In the genomic region with DNA sequence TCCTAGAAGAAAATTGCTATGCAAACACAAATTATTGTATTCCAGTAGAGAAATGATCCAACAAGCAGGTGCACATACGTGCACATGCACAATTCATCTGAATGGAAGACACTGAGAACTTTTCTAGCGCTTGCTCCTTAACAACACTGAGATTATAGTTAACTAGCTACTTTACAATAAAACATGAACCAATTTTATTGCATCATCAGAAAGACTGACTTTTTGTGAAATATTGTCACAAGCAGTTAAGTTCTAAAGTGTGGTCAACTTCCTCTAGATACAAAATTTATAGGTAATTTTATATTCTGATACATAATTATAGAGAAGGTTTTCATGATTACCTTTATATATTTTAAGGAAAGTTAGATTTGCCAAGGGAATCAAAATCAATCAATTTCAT, we compare ENCODE assay signal across 25 cellular contexts.
"Had no signal": no experiment of that assay in that cellular context is flagged by ENCODE, and none has a peak within 500 bp of the region (broad histone marks: within the 10 kb centered on the region; RNA-seq: fewer than 3 reads in every experiment).

No MANE protein-coding gene starts in this region.

- H3K4me3 Mint-ChIP-seq: T-cell; T-helper 1 cell treated with Interleukin-12 subunit alpha and Interleukin-12 subunit beta and Interleukin-4 antibody, amounts not matched to agents 30 μg/mL and 1 μg/mL, for 36 hours had no signal

- H3K4me3 ChIP-seq: SJSA1, SK-N-MC had no signal

- H3K9ac ChIP-seq: KMS-11 had no signal

- H3K27ac ChIP-seq: HL-60, KMS-11, SJSA1, SK-N-MC had no signal

- H3K27ac Mint-ChIP-seq: T-cell; T-helper 1 cell treated with Interleukin-12 subunit alpha and Interleukin-12 subunit beta and Interleukin-4 antibody, amounts not matched to agents 30 μg/mL and 1 μg/mL, for 36 hours had no signal

- ATAC-seq: T-cell had no signal

- H3K9me3 Mint-ChIP-seq: T-cell; T-helper 1 cell treated with Interleukin-12 subunit alpha and Interleukin-12 subunit beta and Interleukin-4 antibody, amounts not matched to agents 30 μg/mL and 1 μg/mL, for 36 hours had no signal

- H3K4me2 ChIP-seq: KMS-11 had no signal

- H3K36me3 ChIP-seq: SJSA1 had no signal

- DNase-seq: Kasumi-1, MM.1S, NCI-H1092 treated with DMSO at 0.1 percent for 48 hours, NCI-H1417 treated with DMSO at 0.1 percent for 48 hours, NCI-H146, NCI-H1694 treated with DMSO at 0.1 percent for 48 hours, NCI-H1930, NCI-H2107, NCI-H2171 treated with DMSO at 0.1 percent for 48 hours, NCI-H345, NCI-H446 treated with DMSO at 0.1 percent for 48 hours, NCI-H510A treated with DMSO at 0.1 percent for 48 hours, NCI-H526, NCI-H774, Right ventricle myocardium superior, RPMI8226, SIG-M5, T-cell had no signal

- H3K4me1 ChIP-seq: SJSA1 had no signal

- H3K9me3 ChIP-seq: SJSA1 had no signal

- H3K36me3 Mint-ChIP-seq: T-cell had no signal

- FAIRE-seq: HTR-8/SVneo, RCC 7860 had no signal
